ENCODE assay signal across 19 cellular contexts in the genomic region with DNA sequence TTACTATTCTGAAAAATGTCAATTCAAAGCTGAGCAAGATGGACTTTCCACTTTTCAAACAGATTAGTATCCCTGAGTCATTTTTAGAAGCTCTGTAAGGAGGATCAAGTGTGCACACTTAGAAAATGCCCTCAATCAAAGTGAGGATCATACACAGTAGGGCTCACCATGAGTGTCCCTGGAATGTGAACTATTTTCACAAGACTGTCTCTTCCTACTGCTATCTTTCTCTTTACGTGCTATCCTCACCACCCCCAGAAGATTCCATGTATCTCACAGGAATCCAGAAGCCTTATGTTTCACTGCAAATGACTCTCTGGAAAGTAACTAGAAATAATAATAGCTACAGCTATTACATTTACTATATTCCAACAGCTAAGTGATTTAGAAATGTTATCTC.
DNase-seq lines count a peak whose midpoint lies in the region; FAIRE-seq and TF ChIP-seq lines count a peak whose summit lies in the region.
"Had no signal": no experiment of that assay in that cellular context is flagged by ENCODE, and none has a peak within 500 bp of the region (broad histone marks: within the 10 kb centered on the region; RNA-seq: fewer than 3 reads in every experiment).

No MANE protein-coding gene starts in this region.

- no peak overlapping the region for H2BK120ac ChIP-seq in mesendoderm (ENCODE audit: low read depth, low read length)

- CTCF ChIA-PET in Caco-2 (lab: Charles Lee): no interaction called here

- FAIRE-seq in frontal cortex (lab: Jason Lieb, UNC): no peak

- H3K9me3 ChIP-seq in Caco-2: peaks cover 8% of the 10 kb centered on the region
- H3K9me3 ChIP-seq: MG63 had no signal

- no TSS peak for BruUV-seq in Caco-2 (replicated peaks; lab: Mats Ljungman, UMichigan)

- no peak overlapping the region for H3K23ac ChIP-seq in mesendoderm (ENCODE audit: low read length)

- H3K18ac ChIP-seq in mesendoderm (ENCODE audit: low read length): no peak overlapping the region

- POLR2A ChIA-PET in Caco-2 (lab: Charles Lee): no interaction called here

- no peak overlapping the region for H3K56ac ChIP-seq in mesendoderm (ENCODE audit: low read length)

- H3K27me3 Mint-ChIP-seq in Caco-2 (ENCODE audit: insufficient read depth, unreplicated experiment) (no peaks in the 10 kb centered on the region), HFFc6 (ENCODE audit: insufficient read depth) (no peaks in the 10 kb centered on the region; the same call in 1 of the 2 replicates)
- no peaks in the 10 kb centered on the region for H3K27me3 Mint-ChIP-seq in activated CD4-positive, alpha-beta T cell treated with anti-CD3 and anti-CD28 coated beads, Interleukin-2, amount 10 ng/mL, durations not matched to agents 24 days and 14 days

- no peaks in the 10 kb centered on the region for H3K27me3 ChIP-seq in Caco-2 (replicated peaks; ENCODE audit: control insufficient read depth, insufficient read depth, low read length)
- H3K27me3 ChIP-seq in brain microvascular endothelial cell (replicated peaks): no peaks in the 10 kb centered on the region
- no peaks in the 10 kb centered on the region for H3K27me3 ChIP-seq in mesendoderm (ENCODE audit: insufficient read depth, low read length, poor library complexity)
- H3K27me3 ChIP-seq: MG63 had no signal

- H4K5ac ChIP-seq in mesendoderm (ENCODE audit: low read length): no peak overlapping the region

- peaks cover 1% of the 10 kb centered on the region; the same call in 1 of the 2 replicates for H3K36me3 ChIP-seq in Caco-2 (ENCODE audit: control insufficient read depth, insufficient read depth, low read length)
- no peaks in the 10 kb centered on the region for H3K36me3 ChIP-seq in brain microvascular endothelial cell (replicated peaks)
- no peaks in the 10 kb centered on the region for H3K36me3 ChIP-seq in mesendoderm (ENCODE audit: control insufficient read depth, insufficient read depth, low read length)
- H3K36me3 ChIP-seq: MG63 had no signal

- H2BK5ac ChIP-seq in mesendoderm (ENCODE audit: low read length): no peak overlapping the region

- H3K9me3 Mint-ChIP-seq in Caco-2 (ENCODE audit: unreplicated experiment) (peaks cover 46% of the 10 kb centered on the region), HFFc6 (peaks cover 4% of the 10 kb centered on the region; the same call in 1 of the 2 replicates)
- peaks cover 15% of the 10 kb centered on the region for H3K9me3 Mint-ChIP-seq in activated CD4-positive, alpha-beta T cell treated with anti-CD3 and anti-CD28 coated beads, Interleukin-2, amount 10 ng/mL, durations not matched to agents 24 days and 14 days
- H3K9me3 Mint-ChIP-seq: CD8-positive, alpha-beta T cell had no signal

- H3K27ac Mint-ChIP-seq in Caco-2 (ENCODE audit: unreplicated experiment) (peak overlapping the region; percentile 75), HFFc6 (peak overlapping the region; percentile 73)
- no peak overlapping the region for H3K27ac Mint-ChIP-seq in activated CD4-positive, alpha-beta T cell treated with anti-CD3 and anti-CD28 coated beads, Interleukin-2, amount 10 ng/mL, durations not matched to agents 24 days and 14 days
- H3K27ac Mint-ChIP-seq: CD8-positive, alpha-beta T cell had no signal

- no peak overlapping the region for H2AK5ac ChIP-seq in mesendoderm (ENCODE audit: low read length)

- H3K36me3 Mint-ChIP-seq in Caco-2 (ENCODE audit: insufficient read depth, unreplicated experiment) (peaks cover 11% of the 10 kb centered on the region), HFFc6 (ENCODE audit: low read depth) (peaks cover 11% of the 10 kb centered on the region)
- H3K36me3 Mint-ChIP-seq in activated CD4-positive, alpha-beta T cell treated with anti-CD3 and anti-CD28 coated beads, Interleukin-2, amount 10 ng/mL, durations not matched to agents 24 days and 14 days (ENCODE audit: low read depth): no peaks in the 10 kb centered on the region
- H3K36me3 Mint-ChIP-seq: CD8-positive, alpha-beta T cell had no signal

- intact Hi-C loops in Caco-2 (cut with micrococcal nuclease; ENCODE audit: unreplicated experiment): loop anchor here (5.0 kb wide), 1 partner anchor 214 kb away; no protein-coding TSS in a partner anchor
- intact Hi-C loops in activated CD4-positive, alpha-beta T cell treated with anti-CD3 and anti-CD28 coated beads, Interleukin-2, amount 10 ng/mL, durations not matched to agents 24 days and 14 days (cut with micrococcal nuclease): no loop called here

- no peaks in the 10 kb centered on the region for H3K79me1 ChIP-seq in mesendoderm (ENCODE audit: low read length)

- H3K4me1 ChIP-seq in Caco-2: peaks cover 55% of the 10 kb centered on the region
- H3K4me1 ChIP-seq in mesendoderm (ENCODE audit: control insufficient read depth, low read depth, low read length): no peaks in the 10 kb centered on the region

- no peak overlapping the region for H4K8ac ChIP-seq in mesendoderm (ENCODE audit: low read depth, low read length)

- no peak overlapping the region for H3K4ac ChIP-seq in mesendoderm (ENCODE audit: low read depth, low read length)

- in situ Hi-C loops in brain microvascular endothelial cell (cut with HindIII; ENCODE audit: low pct_ligation_motif_present, low sequenced_read_pairs): no loop called here

- no peaks in the 10 kb centered on the region for H3K79me2 ChIP-seq in mesendoderm (ENCODE audit: control insufficient read depth, insufficient read depth, low read length)

- no peak overlapping the region for H3K4me3 Mint-ChIP-seq in Caco-2 (ENCODE audit: unreplicated experiment)
- peak overlapping the region; percentile 12 for H3K4me3 Mint-ChIP-seq in HFFc6
- H3K4me3 Mint-ChIP-seq in activated CD4-positive, alpha-beta T cell treated with anti-CD3 and anti-CD28 coated beads, Interleukin-2, amount 10 ng/mL, durations not matched to agents 24 days and 14 days: no peak overlapping the region
- H3K4me3 Mint-ChIP-seq: CD8-positive, alpha-beta T cell had no signal

- H3K4me3 ChIP-seq in Caco-2 (ENCODE audit: low read depth, low read length): no peak overlapping the region
- H3K4me3 ChIP-seq in brain microvascular endothelial cell (ENCODE audit: low read depth, low read length): no peak overlapping the region
- H3K4me3 ChIP-seq in mesendoderm (ENCODE audit: low read length): no peak overlapping the region
- H3K4me3 ChIP-seq: MG63 had no signal

- WGBS in mesendoderm (ENCODE audit: extremely low coverage, insufficient coverage, low lambda C conversion rate): no CpG with 5 or more reads among the region's 1 CpG

- DNase-seq in Caco-2: peak in 1 of 2 experiments; percentile 18
- DNase-seq in HFFc6: peak; percentile 72
- peak; percentile 63 for DNase-seq in brain microvascular endothelial cell
- DNase-seq in mesendoderm: peak; percentile 65
- no peak for DNase-seq in COLO668 (lab: John Stamatoyannopoulos, UW; ENCODE audit: unreplicated experiment)
- DNase-seq in OCI-M2 (lab: John Stamatoyannopoulos, UW; ENCODE audit: unreplicated experiment): no peak
- DNase-seq in activated CD4-positive, alpha-beta T cell treated with anti-CD3 and anti-CD28 coated beads, Interleukin-2, amount 10 ng/mL, durations not matched to agents 24 days and 14 days: no peak
- DNase-seq in frontal cortex (ENCODE audit: low spot score in 2 of 2): no peak
- DNase-seq: ACHN; CD8-positive, alpha-beta T cell; DMS 273 treated with DMSO at 0.1 percent for 48 hours; MG63; NCI-H1105; NCI-H187 treated with DMSO at 0.1 percent for 48 hours; NCI-H2171; NCI-H510A; NCI-H82; SIG-M5 had no signal

- no peak overlapping the region for H3K4me2 ChIP-seq in mesendoderm (ENCODE audit: low read length)
- H3K4me2 ChIP-seq: KMS-11 had no signal

- no peak for TF ChIP-seq CTCF in Caco-2 (IDR thresholded peaks at IDR 0.05; ENCODE audit: insufficient read depth in 1 of 2, low read depth in 1 of 2, low read length in 1 of 2, severe bottlenecking in 1 of 2, unreplicated experiment in 1 of 2)
- no peak for TF ChIP-seq CTCF in HFFc6 (IDR thresholded peaks at IDR 0.05)
- no peak for TF ChIP-seq CTCF in brain microvascular endothelial cell (IDR thresholded peaks at IDR 0.05; ENCODE audit: low read depth, low read length, missing control alignments)

- H3K27ac ChIP-seq in brain microvascular endothelial cell: peak overlapping the region; percentile 34
- no peak overlapping the region for H3K27ac ChIP-seq in mesendoderm (ENCODE audit: low read depth, low read length)
- H3K27ac ChIP-seq: KMS-11 had no signal

- H3K4me1 Mint-ChIP-seq in Caco-2 (ENCODE audit: low read depth, unreplicated experiment) (peaks cover 45% of the 10 kb centered on the region), HFFc6 (ENCODE audit: low read depth) (peaks cover 74% of the 10 kb centered on the region)
- no peaks in the 10 kb centered on the region for H3K4me1 Mint-ChIP-seq in activated CD4-positive, alpha-beta T cell treated with anti-CD3 and anti-CD28 coated beads, Interleukin-2, amount 10 ng/mL, durations not matched to agents 24 days and 14 days

- no peak overlapping the region for H2BK15ac ChIP-seq in mesendoderm (replicated peaks; ENCODE audit: low read depth)

- no peak overlapping the region for H3K9ac ChIP-seq in mesendoderm (ENCODE audit: low read length)
- H3K9ac ChIP-seq: KMS-11 had no signal

Comparison
In these comparisons a context has a peak if more than half of its experiments do, and no peak if none do; other contexts are left out.
1. DNase-seq: peak in HFFc6 (single experiment), brain microvascular endothelial cell (single experiment) and mesendoderm (single experiment); none in COLO668 (single experiment), OCI-M2 (single experiment), activated CD4-positive, alpha-beta T cell treated with anti-CD3 and anti-CD28 coated beads, Interleukin-2, amount 10 ng/mL, durations not matched to agents 24 days and 14 days (single experiment) and frontal cortex (0 of 2).